9 cellular contexts compared by ENCODE assay signal in the genomic region with DNA sequence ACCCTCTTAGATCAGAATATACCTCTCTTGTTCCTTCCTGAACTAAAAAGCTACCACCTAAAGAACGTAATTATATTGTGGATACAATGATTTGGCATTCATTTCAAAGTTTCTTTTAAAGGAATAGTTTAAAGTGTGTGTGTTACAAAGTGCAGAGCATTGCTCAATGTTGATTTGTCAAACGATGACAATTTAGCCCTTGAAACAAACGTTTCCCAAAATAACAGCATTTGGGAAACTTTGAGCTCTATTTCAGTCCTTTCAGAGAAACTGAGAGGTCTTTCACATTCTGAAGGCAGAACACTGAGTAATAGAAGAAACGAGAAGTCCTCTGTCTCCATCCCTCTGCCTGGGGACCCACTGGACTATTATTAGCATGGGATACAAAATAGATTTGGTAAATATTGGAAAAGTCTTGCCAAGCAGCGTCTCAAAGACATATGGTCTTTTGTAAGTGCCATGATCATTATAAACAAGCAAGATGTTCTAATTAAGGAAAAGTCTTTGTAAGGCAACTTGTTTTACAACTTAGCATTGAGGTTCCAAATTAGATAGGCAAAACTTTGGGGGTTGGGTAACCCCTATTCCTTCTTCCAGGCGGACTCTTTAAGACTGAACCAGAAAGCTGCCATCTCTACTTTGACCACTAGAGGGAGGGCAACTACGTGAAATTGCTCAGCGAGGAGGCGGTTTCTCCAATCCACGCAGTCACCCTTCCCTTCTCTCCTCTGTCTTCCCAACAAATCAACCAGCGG.
A peak's percentile ranks its signal among the peaks of the same experiment; 100 is the strongest.
DNase-seq lines count a peak whose midpoint lies in the region; ATAC-seq and TF ChIP-seq lines count a peak whose summit lies in the region.
"Had no signal": no experiment of that assay in that cellular context is flagged by ENCODE, and none has a peak within 500 bp of the region (broad histone marks: within the 10 kb centered on the region; RNA-seq: fewer than 3 reads in every experiment).

No MANE protein-coding gene starts in this region.

- H3K27me3 ChIP-seq in foreskin keratinocyte, result peaks cover 8% of the 10 kb centered on the region
- no peaks in the 10 kb centered on the region for H3K27me3 ChIP-seq in aorta (ENCODE audit: control insufficient read depth in 1 of 2, insufficient read depth in 2 of 2, low read length in 1 of 2)

- H3K4me1 Mint-ChIP-seq in activated T-cell treated with anti-CD3 and anti-CD28 coated beads, Interleukin-2, amount 50 U/mL, for 4 hours (ENCODE audit: low read depth), result no peaks in the 10 kb centered on the region

- H3K4me3 Mint-ChIP-seq in activated T-cell treated with anti-CD3 and anti-CD28 coated beads, Interleukin-2, amount 50 U/mL, for 4 hours, result no peak overlapping the region
- H3K4me3 Mint-ChIP-seq: activated naive CD8-positive, alpha-beta T cell had no signal

- peak; percentile 85 for TF ChIP-seq CTCF in foreskin keratinocyte (conservative IDR thresholded peaks at IDR 0.05)

- H3K27ac ChIP-seq in foreskin keratinocyte, result no peak overlapping the region
- peak overlapping the region in 1 of 2 donors; percentile 76 for H3K27ac ChIP-seq in aorta (ENCODE audit: low read depth in 1 of 2, low read length in 2 of 2)

- H3K36me3 ChIP-seq in aorta (ENCODE audit: control insufficient read depth in 1 of 2, insufficient read depth in 2 of 2, low read length in 1 of 2), result no peaks in the 10 kb centered on the region

- H3K9me3 ChIP-seq in aorta (ENCODE audit: control insufficient read depth, low read length), result no peaks in the 10 kb centered on the region

- peak overlapping the region in 1 of 2 donors; percentile 11 for H3K4me3 ChIP-seq in aorta (ENCODE audit: low read length in 2 of 2)

- H3K4me1 ChIP-seq in foreskin keratinocyte (no peaks in the 10 kb centered on the region), aorta (ENCODE audit: control insufficient read depth in 1 of 2, insufficient read depth in 2 of 2, low read length in 2 of 2) (no peaks in the 10 kb centered on the region)

- peak; percentile 95 for ATAC-seq in GM19395 (IDR thresholded peaks at IDR 0.05; ENCODE audit: unreplicated experiment)
- peak; percentile 72 for ATAC-seq in HG03521 (IDR thresholded peaks at IDR 0.05; ENCODE audit: unreplicated experiment)
- ATAC-seq in activated T-cell treated with anti-CD3 and anti-CD28 coated beads, Interleukin-2, amount 50 U/mL, for 4 hours, result peak in 1 of 2 donors; percentile 53
- ATAC-seq in foreskin keratinocyte, result peak; percentile 87
- ATAC-seq in aorta (ENCODE audit: low FRiP score), result peak; percentile 91

- H3K36me3 Mint-ChIP-seq in activated T-cell treated with anti-CD3 and anti-CD28 coated beads, Interleukin-2, amount 50 U/mL, for 4 hours (ENCODE audit: insufficient read depth), result no peaks in the 10 kb centered on the region
- H3K36me3 Mint-ChIP-seq: activated naive CD8-positive, alpha-beta T cell had no signal

- intact Hi-C loops in aorta (cut with DNase I), result loop anchor here (2.0 to 5.0 kb wide), 2 partner anchors 1461 kb away; no protein-coding TSS in a partner anchor

- 3% methylated on average over 11 of the region's 11 CpGs for WGBS in aorta, 2 donors

- no peaks in the 10 kb centered on the region for H3K9me3 Mint-ChIP-seq in activated T-cell treated with anti-CD3 and anti-CD28 coated beads, Interleukin-2, amount 50 U/mL, for 4 hours

- DNase-seq in DMS 273 treated with DMSO at 0.1 percent for 48 hours (lab: John Stamatoyannopoulos, UW), result peak; percentile 13
- peak; percentile 10 for DNase-seq in NCI-H526 treated with DMSO at 0.1 percent for 48 hours (lab: John Stamatoyannopoulos, UW)
- DNase-seq in activated T-cell treated with anti-CD3 and anti-CD28 coated beads, Interleukin-2, amount 50 U/mL, for 4 hours, result peak; percentile 17
- DNase-seq in foreskin keratinocyte, result peak in 1 of 2 donors; percentile 36
- peak; percentile 47 for DNase-seq in non-pigmented ciliary epithelial cell (ENCODE audit: low read depth)
- DNase-seq in aorta, result no peak

- H3K27me3 Mint-ChIP-seq in activated T-cell treated with anti-CD3 and anti-CD28 coated beads, Interleukin-2, amount 50 U/mL, for 4 hours (ENCODE audit: low read depth), result peaks cover 5% of the 10 kb centered on the region

Comparison
In these comparisons a context has a peak if more than half of its experiments do, and no peak if none do; other contexts are left out.
1. DNase-seq: peak in DMS 273 treated with DMSO at 0.1 percent for 48 hours (single experiment), NCI-H526 treated with DMSO at 0.1 percent for 48 hours (single experiment), activated T-cell treated with anti-CD3 and anti-CD28 coated beads, Interleukin-2, amount 50 U/mL, for 4 hours (single experiment) and non-pigmented ciliary epithelial cell (single experiment); none in aorta (0 of 2).